In the genomic region with DNA sequence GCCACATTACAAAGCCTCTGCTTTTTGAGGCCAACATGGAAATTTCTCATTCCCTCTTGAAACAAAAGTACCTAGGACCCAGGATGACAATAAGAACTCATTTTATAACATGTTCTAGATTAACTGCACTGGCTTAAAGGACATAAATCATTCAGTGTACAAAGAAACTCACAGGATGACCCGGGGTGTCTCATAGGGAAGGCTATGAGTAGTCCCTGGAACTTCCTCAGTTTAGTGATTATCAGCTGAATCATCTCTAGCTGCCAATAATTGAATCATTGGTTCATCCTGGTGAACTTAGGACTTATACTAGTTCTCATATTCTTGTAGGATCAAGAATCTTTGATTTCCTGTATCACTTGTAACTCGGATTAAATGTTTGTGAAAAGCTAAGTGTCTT, we compare ENCODE assay signal across 21 cellular contexts.
DNase-seq lines count a peak whose midpoint lies in the region; ATAC-seq and TF ChIP-seq lines count a peak whose summit lies in the region.
"Had no signal": no experiment of that assay in that cellular context is flagged by ENCODE, and none has a peak within 500 bp of the region (broad histone marks: within the 10 kb centered on the region; RNA-seq: fewer than 3 reads in every experiment).

No MANE protein-coding gene starts in this region.

- TF ChIP-seq CTCF in epithelial cell of proximal tubule (conservative IDR thresholded peaks at IDR 0.05; ENCODE audit: low read depth, low read length): no peak

- DNase-seq in ELR (ENCODE audit: low read depth) (peak; percentile 71), LHCN-M2 (ENCODE audit: low read depth) (peak; percentile 9), epithelial cell of proximal tubule (ENCODE audit: low read depth) (peak; percentile 13), activated gamma-delta T cell treated with Interleukin-2 at 50 U/mL for 16 hours (no peak), NCI-H69 (lab: John Stamatoyannopoulos, UW) (no peak)
- DNase-seq: CD4-positive, alpha-beta memory T cell; GF-D8; H9; NCI-H1092 treated with DMSO at 0.1 percent for 48 hours; NCI-H1436 treated with DMSO at 0.1 percent for 48 hours; NCI-H1930; NCI-H226; NCI-H510A treated with DMSO at 0.1 percent for 48 hours; NCI-H774; NK-92 treated with Interleukin-12 subunit alpha and Interleukin-12 subunit beta, amount 100 ng/mL, for 24 hours; SIG-M5; T-cell had no signal

- ATAC-seq in GM21381 (IDR thresholded peaks at IDR 0.05; ENCODE audit: unreplicated experiment) (no peak), GM21447 (IDR thresholded peaks at IDR 0.05; ENCODE audit: unreplicated experiment) (no peak)
- ATAC-seq: SK-N-SH treated with all-trans-retinoic acid at 6 μM for 48 hours, T-cell had no signal

- no peak overlapping the region for H3K4me3 ChIP-seq in epithelial cell of proximal tubule (ENCODE audit: low read depth, low read length)
- H3K4me3 ChIP-seq: BLaER1 treated with 17β-estradiol and CSF1 and Interleukin-3, amounts not matched to agents 10 nM and 100 nM had no signal

Comparison
In these comparisons a context has a peak if more than half of its experiments do, and no peak if none do; other contexts are left out.
1. DNase-seq: peak in ELR (single experiment), LHCN-M2 (single experiment) and epithelial cell of proximal tubule (single experiment); none in activated gamma-delta T cell treated with Interleukin-2 at 50 U/mL for 16 hours (single experiment) and NCI-H69 (single experiment).